ENCODE assay signal across 23 cellular contexts in the genomic region with DNA sequence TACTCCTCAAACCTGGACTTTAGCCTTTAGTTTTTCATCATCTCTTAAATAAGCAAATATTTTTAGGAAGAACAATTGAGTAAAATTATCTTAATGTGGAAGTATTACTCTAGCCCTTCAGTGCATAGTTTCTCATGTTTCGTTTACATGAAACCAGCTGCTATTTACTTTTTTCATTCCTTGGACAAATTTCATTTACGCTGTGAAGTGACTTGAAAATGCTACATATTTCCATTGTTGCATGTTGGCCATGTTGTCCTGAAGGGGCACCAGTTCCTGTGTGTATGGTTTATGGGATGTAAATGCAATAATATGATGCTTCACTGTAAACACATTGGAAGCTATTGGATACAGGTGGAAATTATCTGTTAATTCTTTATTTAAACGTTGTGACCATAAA.
"Had no signal": no experiment of that assay in that cellular context is flagged by ENCODE, and none has a peak within 500 bp of the region (broad histone marks: within the 10 kb centered on the region; RNA-seq: fewer than 3 reads in every experiment).

No MANE protein-coding gene starts in this region.

- H3K4me2 ChIP-seq: hepatocyte had no signal

- H3K27ac ChIP-seq: breast epithelium, coronary artery, esophagus squamous epithelium, foreskin keratinocyte, hepatocyte, neutrophil, parathyroid adenoma, tibial artery had no signal

- H3K9ac ChIP-seq: parathyroid adenoma had no signal

- H3K36me3 ChIP-seq: breast epithelium, esophagus squamous epithelium, neutrophil, tibial artery had no signal

- DNase-seq: activated CD8-positive, alpha-beta memory T cell treated with anti-CD3 and anti-CD28 coated beads for 24 hours; activated CD8-positive, alpha-beta memory T cell treated with anti-CD3 and anti-CD28 coated beads, Interleukin-2, amount 50 U/mL, for 48 hours; activated naive CD4-positive, alpha-beta T cell; activated naive CD8-positive, alpha-beta T cell treated with anti-CD3 and anti-CD28 coated beads for 36 hours; activated T-cell treated with anti-CD3 and anti-CD28 coated beads, Interleukin-2, amount 50 U/mL, for 4 hours; amniotic stem cell; endodermal cell; esophagus squamous epithelium; foreskin keratinocyte; immature natural killer cell; kidney glomerular epithelial cell; right cardiac atrium; stimulated activated CD4-positive, alpha-beta T cell treated with anti-CD3 and anti-CD28 coated beads, Interleukin-12 subunit alpha, Interleukin-12 subunit beta, amount 100 ng/mL, for 4 hours; stimulated activated CD4-positive, alpha-beta T cell treated with anti-CD3 and anti-CD28 coated beads, Interleukin-4, amount 100 ng/mL, for 4 hours; stimulated activated naive CD8-positive, alpha-beta T cell treated with anti-CD3 and anti-CD28 coated beads, Interleukin-15, Interleukin-2, amounts not matched to agents 100 U/mL and 50 U/mL, for 24 hours; T1000; tibial artery had no signal

- H3K4me1 ChIP-seq: breast epithelium, foreskin keratinocyte, parathyroid adenoma, tibial artery had no signal

- H3K4me3 ChIP-seq: breast epithelium, coronary artery, esophagus squamous epithelium, hepatocyte, tibial artery had no signal

- ATAC-seq: activated T-cell treated with anti-CD3 and anti-CD28 coated beads, Interleukin-2, amount 50 U/mL, for 4 hours; foreskin keratinocyte; right cardiac atrium; stimulated activated naive CD8-positive, alpha-beta T cell treated with anti-CD3 and anti-CD28 coated beads, Interleukin-15, Interleukin-2, amounts not matched to agents 100 U/mL and 50 U/mL, for 24 hours; WTC11 had no signal

- H2AFZ ChIP-seq: hepatocyte, parathyroid adenoma had no signal

- H3K79me2 ChIP-seq: hepatocyte, parathyroid adenoma had no signal

- H3K27me3 ChIP-seq: breast epithelium, esophagus squamous epithelium, foreskin keratinocyte, hepatocyte, neutrophil, tibial artery had no signal

- H3K9me3 ChIP-seq: breast epithelium, esophagus squamous epithelium, neutrophil, tibial artery had no signal
